Comparison of ENCODE assay signal across 8 cellular contexts in genomic region chr20:53609501-53610445, GRCh38. TPM values are rescaled to one million over a fixed set of nuclear protein-coding genes. Genes with fewer than 3 reads are reported as not detected.
A peak's percentile ranks its signal among the peaks of the same experiment; 100 is the strongest.
DNase-seq lines count a peak whose midpoint lies in the region; ATAC-seq and TF ChIP-seq lines count a peak whose summit lies in the region.

No MANE protein-coding gene starts in this region.

- H3K4me3 ChIP-seq in dorsolateral prefrontal cortex = peak overlapping the region in 9 of 59 donors; percentile 0 to 24 (median 9)

- H3K27ac Mint-ChIP-seq in activated naive CD4-positive, alpha-beta T cell treated with anti-CD3 and anti-CD28 coated beads for 36 hours = peak overlapping the region; percentile 98

- DNase-seq in ELF-1 (ENCODE audit: low read depth, low spot score) = peak; percentile 73
- peak; percentile 90 for DNase-seq in HT-29 (ENCODE audit: low spot score)
- peak; percentile 73 for DNase-seq in RPMI8226
- DNase-seq in activated naive CD4-positive, alpha-beta T cell treated with anti-CD3 and anti-CD28 coated beads for 36 hours = peak; percentile 91
- DNase-seq in left lobe of liver (ENCODE audit: low spot score) = peak; percentile 45
- DNase-seq in stimulated activated CD8-positive, alpha-beta memory T cell treated with anti-CD3 and anti-CD28 coated beads, Interleukin-12 subunit alpha, Interleukin-12 subunit beta, amount 100 ng/mL, for 1 hour (ENCODE audit: low read depth) = peak; percentile 56
- DNase-seq in epidermal melanocyte (ENCODE audit: insufficient read length, low spot score) = no peak
- DNase-seq in dorsolateral prefrontal cortex = no peak

- H3K9me3 Mint-ChIP-seq in activated naive CD4-positive, alpha-beta T cell treated with anti-CD3 and anti-CD28 coated beads for 36 hours = no peaks in the 10 kb centered on the region

- ATAC-seq in left lobe of liver = no peak

- H3K27ac ChIP-seq in dorsolateral prefrontal cortex = peak overlapping the region in 25 of 59 donors; percentile 1 to 70 (median 42)

- intact Hi-C loops in activated naive CD4-positive, alpha-beta T cell treated with anti-CD3 and anti-CD28 coated beads for 36 hours (cut with micrococcal nuclease) = loop anchor here (1.0 to 2.0 kb wide), 6 partner anchors 11 to 43 kb away; no protein-coding TSS in a partner anchor
- intact Hi-C loops in dorsolateral prefrontal cortex (cut with DNase I) = no loop called here

- H3K36me3 Mint-ChIP-seq in activated naive CD4-positive, alpha-beta T cell treated with anti-CD3 and anti-CD28 coated beads for 36 hours (ENCODE audit: low read depth) = peaks cover 2% of the 10 kb centered on the region

- peaks cover 33% of the 10 kb centered on the region for H3K4me1 Mint-ChIP-seq in activated naive CD4-positive, alpha-beta T cell treated with anti-CD3 and anti-CD28 coated beads for 36 hours (ENCODE audit: low read depth)

- TF ChIP-seq CTCF in dorsolateral prefrontal cortex (IDR thresholded peaks at IDR 0.05 in 54 of 56, conservative IDR thresholded peaks at IDR 0.05 in 2 of 56; ENCODE audit: low read depth in 1 of 56, partially characterized antibody in 56 of 56) = no peak

- H3K27me3 ChIP-seq in dorsolateral prefrontal cortex = no peaks in the 10 kb centered on the region

- CTCF ChIA-PET in activated naive CD4-positive, alpha-beta T cell treated with anti-CD3 and anti-CD28 coated beads for 36 hours (lab: Charles Lee) = interaction anchor here (0.5 to 1.2 kb wide), 11 partner anchors 10 to 829 kb away, joined by 3 to 5 read pairs (median 3); no protein-coding TSS in a partner anchor

- peak overlapping the region; percentile 79 for H3K4me3 Mint-ChIP-seq in activated naive CD4-positive, alpha-beta T cell treated with anti-CD3 and anti-CD28 coated beads for 36 hours

- no peaks in the 10 kb centered on the region for H3K27me3 Mint-ChIP-seq in activated naive CD4-positive, alpha-beta T cell treated with anti-CD3 and anti-CD28 coated beads for 36 hours (ENCODE audit: low read depth)

RNA-seq across cellular contexts. Expression of gene ZNF217, which starts 16.1 kb away (rescaled TPM):
- total RNA-seq in HT-29 (2014; rRNA removed; shearing (Covaris generic)) = 16.9 and 19.2 TPM in 2 replicates
- 10 to 100 TPM; 37.2 to 38.3 TPM for total RNA-seq in activated naive CD4-positive, alpha-beta T cell treated with anti-CD3 and anti-CD28 coated beads for 36 hours
- total RNA-seq in left lobe of liver (11.1 TPM), dorsolateral prefrontal cortex (10 to 100 TPM in 20 of 120 experiments, 1 to 10 TPM in 100; 3.0 to 16.2 (median 7.4) TPM)

Comparison
In these comparisons a context has a peak if more than half of its experiments do, and no peak if none do; other contexts are left out.
1. DNase-seq: peak in ELF-1 (single experiment), HT-29 (single experiment), RPMI8226 (single experiment), activated naive CD4-positive, alpha-beta T cell treated with anti-CD3 and anti-CD28 coated beads for 36 hours (single experiment), left lobe of liver (single experiment) and stimulated activated CD8-positive, alpha-beta memory T cell treated with anti-CD3 and anti-CD28 coated beads, Interleukin-12 subunit alpha, Interleukin-12 subunit beta, amount 100 ng/mL, for 1 hour (single experiment); none in epidermal melanocyte (single experiment) and dorsolateral prefrontal cortex (0 of 10).